Comparison of ENCODE assay signal across 1 cellular context in genomic region chr12:7059780-7060179, GRCh38.
TF ChIP-seq lines count a peak whose summit lies in the region.

No MANE protein-coding gene starts in this region.

TF ChIP-seq in IMR-90, 13 proteins besides CTCF, POLR2A, EP300 and RAD21:
- TF ChIP-seq NFE2L2 (IDR thresholded peaks at IDR 0.05; ENCODE audit: low read depth, low read length) (no peak), MAZ (IDR thresholded peaks at IDR 0.05; ENCODE audit: borderline replicate concordance, low read depth, low read length) (no peak), CHD1 (IDR thresholded peaks at IDR 0.05; ENCODE audit: low read depth, low read length) (no peak), ELK1 (IDR thresholded peaks at IDR 0.05; ENCODE audit: borderline replicate concordance, low read depth, low read length) (no peak), CEBPB (IDR thresholded peaks at IDR 0.05; ENCODE audit: low read depth, low read length) (no peak), MXI1 (IDR thresholded peaks at IDR 0.05; ENCODE audit: borderline replicate concordance, low read depth, low read length) (no peak), FOS (IDR thresholded peaks at IDR 0.05; ENCODE audit: low read depth, low read length) (no peak), BHLHE40 (IDR thresholded peaks at IDR 0.05; ENCODE audit: low read depth, low read length) (no peak), RFX5 (IDR thresholded peaks at IDR 0.05; ENCODE audit: low read depth, low read length) (no peak), RCOR1 (IDR thresholded peaks at IDR 0.05; ENCODE audit: insufficient replicate concordance, low read length) (no peak), USF2 (IDR thresholded peaks at IDR 0.05; ENCODE audit: low read depth, low read length) (no peak), MAFK (IDR thresholded peaks at IDR 0.05; ENCODE audit: low read depth, low read length) (no peak)
